8 cellular contexts compared by ENCODE assay signal in the genomic region with DNA sequence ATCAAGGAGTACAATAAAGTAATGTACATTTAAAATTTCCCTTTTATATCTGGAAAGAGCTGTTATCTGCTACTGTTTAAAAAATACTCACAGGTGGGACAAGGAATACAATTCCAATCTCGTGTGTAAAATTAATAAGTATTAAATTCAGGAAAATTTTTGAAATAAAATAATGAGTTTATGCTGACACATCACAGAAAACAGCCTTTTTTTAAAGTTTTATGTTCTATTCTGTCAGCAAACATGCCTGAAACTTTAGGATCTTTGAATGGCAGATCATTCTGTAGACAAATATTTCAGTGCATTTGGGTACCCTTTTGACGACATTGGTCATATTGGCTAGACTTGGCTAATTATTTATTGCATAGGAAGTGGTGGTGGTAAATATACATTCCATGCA.
"Had no signal": no experiment of that assay in that cellular context is flagged by ENCODE, and none has a peak within 500 bp of the region (broad histone marks: within the 10 kb centered on the region; RNA-seq: fewer than 3 reads in every experiment).

No MANE protein-coding gene starts in this region.

- ATAC-seq: GM12878 had no signal

- FAIRE-seq: G401.6, GM12878, GM12891, GM12892, GM18507, GM19239 had no signal

- DNase-seq: GDM1, GF-D8 had no signal

- H3K4me3 ChIP-seq: GM12878 had no signal
